Comparison of ENCODE assay signal across 2 cellular contexts in the genomic region with DNA sequence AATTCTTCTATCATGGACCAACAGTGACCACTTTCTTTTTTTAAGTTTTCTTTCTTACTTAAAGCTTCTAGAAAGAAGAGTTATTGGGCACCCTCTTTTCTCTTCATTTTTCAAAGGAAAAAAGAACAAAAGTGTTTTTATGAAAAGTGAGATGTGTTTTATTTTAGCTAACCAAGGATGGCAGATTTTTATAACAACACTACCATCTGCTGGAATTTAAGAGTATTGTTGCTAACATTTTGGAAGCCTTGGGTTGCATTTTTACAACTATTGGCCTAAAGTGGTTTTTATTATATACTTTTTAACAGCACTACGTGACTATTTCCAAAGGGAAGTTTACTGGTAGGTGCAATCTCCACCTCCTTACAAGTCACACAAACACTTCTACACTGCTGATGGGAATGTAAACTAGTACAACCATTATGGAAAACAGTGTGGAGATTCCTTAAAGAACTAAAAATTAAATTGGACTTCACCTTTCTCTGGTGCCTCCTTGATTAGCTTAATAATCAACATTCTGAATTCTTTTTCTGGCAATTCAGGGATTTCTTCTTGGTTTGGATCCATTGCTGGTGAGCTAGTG.
TF ChIP-seq lines count a peak whose summit lies in the region.

No MANE protein-coding gene starts in this region.

TF ChIP-seq in HCT116, 20 proteins besides CTCF, POLR2A, EP300 and RAD21 (continued from another document):
- TF ChIP-seq YY1 (IDR thresholded peaks at IDR 0.05; ENCODE audit: extremely low read depth, insufficient replicate concordance, low read depth, low read length) (no peak), CEBPB (IDR thresholded peaks at IDR 0.05; ENCODE audit: low read depth) (no peak), SIN3A (IDR thresholded peaks at IDR 0.05; ENCODE audit: low read depth) (no peak), SRF (IDR thresholded peaks at IDR 0.05; ENCODE audit: low read depth) (no peak), TCF7L2 (IDR thresholded peaks at IDR 0.05; ENCODE audit: borderline replicate concordance, extremely low read depth, insufficient read depth, insufficient read length) (no peak), ELF1 (IDR thresholded peaks at IDR 0.05; ENCODE audit: borderline replicate concordance, low read depth) (no peak), EZH2 (IDR thresholded peaks at IDR 0.05) (no peak), JUND (IDR thresholded peaks at IDR 0.05) (no peak), CBX3 (IDR thresholded peaks at IDR 0.05; ENCODE audit: low read depth) (no peak)
- TF ChIP-seq, protein P1, sequence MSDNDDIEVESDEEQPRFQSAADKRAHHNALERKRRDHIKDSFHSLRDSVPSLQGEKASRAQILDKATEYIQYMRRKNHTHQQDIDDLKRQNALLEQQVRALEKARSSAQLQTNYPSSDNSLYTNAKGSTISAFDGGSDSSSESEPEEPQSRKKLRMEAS (IDR thresholded peaks at IDR 0.05): no peak
- TF ChIP-seq, protein P2, sequence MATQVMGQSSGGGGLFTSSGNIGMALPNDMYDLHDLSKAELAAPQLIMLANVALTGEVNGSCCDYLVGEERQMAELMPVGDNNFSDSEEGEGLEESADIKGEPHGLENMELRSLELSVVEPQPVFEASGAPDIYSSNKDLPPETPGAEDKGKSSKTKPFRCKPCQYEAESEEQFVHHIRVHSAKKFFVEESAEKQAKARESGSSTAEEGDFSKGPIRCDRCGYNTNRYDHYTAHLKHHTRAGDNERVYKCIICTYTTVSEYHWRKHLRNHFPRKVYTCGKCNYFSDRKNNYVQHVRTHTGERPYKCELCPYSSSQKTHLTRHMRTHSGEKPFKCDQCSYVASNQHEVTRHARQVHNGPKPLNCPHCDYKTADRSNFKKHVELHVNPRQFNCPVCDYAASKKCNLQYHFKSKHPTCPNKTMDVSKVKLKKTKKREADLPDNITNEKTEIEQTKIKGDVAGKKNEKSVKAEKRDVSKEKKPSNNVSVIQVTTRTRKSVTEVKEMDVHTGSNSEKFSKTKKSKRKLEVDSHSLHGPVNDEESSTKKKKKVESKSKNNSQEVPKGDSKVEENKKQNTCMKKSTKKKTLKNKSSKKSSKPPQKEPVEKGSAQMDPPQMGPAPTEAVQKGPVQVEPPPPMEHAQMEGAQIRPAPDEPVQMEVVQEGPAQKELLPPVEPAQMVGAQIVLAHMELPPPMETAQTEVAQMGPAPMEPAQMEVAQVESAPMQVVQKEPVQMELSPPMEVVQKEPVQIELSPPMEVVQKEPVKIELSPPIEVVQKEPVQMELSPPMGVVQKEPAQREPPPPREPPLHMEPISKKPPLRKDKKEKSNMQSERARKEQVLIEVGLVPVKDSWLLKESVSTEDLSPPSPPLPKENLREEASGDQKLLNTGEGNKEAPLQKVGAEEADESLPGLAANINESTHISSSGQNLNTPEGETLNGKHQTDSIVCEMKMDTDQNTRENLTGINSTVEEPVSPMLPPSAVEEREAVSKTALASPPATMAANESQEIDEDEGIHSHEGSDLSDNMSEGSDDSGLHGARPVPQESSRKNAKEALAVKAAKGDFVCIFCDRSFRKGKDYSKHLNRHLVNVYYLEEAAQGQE (IDR thresholded peaks at IDR 0.05; ENCODE audit: low read depth): no peak

TF ChIP-seq in liver, 16 proteins besides CTCF, POLR2A, EP300 and RAD21 (continued from another document):
- TF ChIP-seq, protein P2 (IDR thresholded peaks at IDR 0.05): no peak
- TF ChIP-seq FOXA2 (IDR thresholded peaks at IDR 0.05) (no peak), YY1 (IDR thresholded peaks at IDR 0.05) (no peak), RXRA (IDR thresholded peaks at IDR 0.05) (no peak), HNF4A (conservative IDR thresholded peaks at IDR 0.05) (no peak), FOXA1 (IDR thresholded peaks at IDR 0.05) (no peak), NR2F2 (IDR thresholded peaks at IDR 0.05) (no peak)
- TF ChIP-seq, protein P3, sequence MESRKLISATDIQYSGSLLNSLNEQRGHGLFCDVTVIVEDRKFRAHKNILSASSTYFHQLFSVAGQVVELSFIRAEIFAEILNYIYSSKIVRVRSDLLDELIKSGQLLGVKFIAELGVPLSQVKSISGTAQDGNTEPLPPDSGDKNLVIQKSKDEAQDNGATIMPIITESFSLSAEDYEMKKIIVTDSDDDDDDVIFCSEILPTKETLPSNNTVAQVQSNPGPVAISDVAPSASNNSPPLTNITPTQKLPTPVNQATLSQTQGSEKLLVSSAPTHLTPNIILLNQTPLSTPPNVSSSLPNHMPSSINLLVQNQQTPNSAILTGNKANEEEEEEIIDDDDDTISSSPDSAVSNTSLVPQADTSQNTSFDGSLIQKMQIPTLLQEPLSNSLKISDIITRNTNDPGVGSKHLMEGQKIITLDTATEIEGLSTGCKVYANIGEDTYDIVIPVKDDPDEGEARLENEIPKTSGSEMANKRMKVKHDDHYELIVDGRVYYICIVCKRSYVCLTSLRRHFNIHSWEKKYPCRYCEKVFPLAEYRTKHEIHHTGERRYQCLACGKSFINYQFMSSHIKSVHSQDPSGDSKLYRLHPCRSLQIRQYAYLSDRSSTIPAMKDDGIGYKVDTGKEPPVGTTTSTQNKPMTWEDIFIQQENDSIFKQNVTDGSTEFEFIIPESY (IDR thresholded peaks at IDR 0.05): no peak
- TF ChIP-seq, protein P4, sequence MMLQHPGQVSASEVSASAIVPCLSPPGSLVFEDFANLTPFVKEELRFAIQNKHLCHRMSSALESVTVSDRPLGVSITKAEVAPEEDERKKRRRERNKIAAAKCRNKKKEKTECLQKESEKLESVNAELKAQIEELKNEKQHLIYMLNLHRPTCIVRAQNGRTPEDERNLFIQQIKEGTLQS (IDR thresholded peaks at IDR 0.05): no peak
